ENCODE assay signal across 16 cellular contexts in genomic region chr3:147200545-147200944, GRCh38.
DNase-seq lines count a peak whose midpoint lies in the region; TF ChIP-seq lines count a peak whose summit lies in the region.
"Had no signal": no experiment of that assay in that cellular context is flagged by ENCODE, and none has a peak within 500 bp of the region (broad histone marks: within the 10 kb centered on the region; RNA-seq: fewer than 3 reads in every experiment).

No MANE protein-coding gene starts in this region.

- no peak overlapping the region for H3K27ac ChIP-seq in OCI-LY3 (ENCODE audit: low read length)
- no peak overlapping the region for H3K27ac ChIP-seq in fibroblast of lung (ENCODE audit: insufficient read depth, low read length)
- H3K27ac ChIP-seq in osteoblast (ENCODE audit: low read depth, low read length) = no peak overlapping the region

- H4K20me1 ChIP-seq in OCI-LY3 (ENCODE audit: insufficient read depth, low read length) = no peaks in the 10 kb centered on the region
- no peaks in the 10 kb centered on the region for H4K20me1 ChIP-seq in fibroblast of lung (ENCODE audit: control insufficient read depth, extremely low read depth, insufficient read depth, low read length)
- no peaks in the 10 kb centered on the region for H4K20me1 ChIP-seq in osteoblast (ENCODE audit: insufficient read depth, low read length)

- H3K4me3 ChIP-seq in AG10803 (ENCODE audit: low read length) = no peak overlapping the region
- H3K4me3 ChIP-seq in OCI-LY3 (ENCODE audit: low read length) = no peak overlapping the region
- no peak overlapping the region for H3K4me3 ChIP-seq in fibroblast of lung (replicated peaks in 1 of 4; ENCODE audit: control extremely low read depth in 1 of 4, insufficient read depth in 1 of 4, low read depth in 3 of 4, low read length in 4 of 4)
- H3K4me3 ChIP-seq in osteoblast (ENCODE audit: insufficient read depth, low read length) = no peak overlapping the region

- POLR2A ChIA-PET in activated CD4-positive, alpha-beta memory T cell treated with anti-CD3 and anti-CD28 coated beads for 36 hours (lab: Charles Lee) = no interaction called here

- intact Hi-C loops in activated CD4-positive, alpha-beta memory T cell treated with anti-CD3 and anti-CD28 coated beads for 36 hours (cut with micrococcal nuclease) = no loop called here

- H3K27me3 ChIP-seq in OCI-LY3 (ENCODE audit: low read depth, low read length) (no peaks in the 10 kb centered on the region), fibroblast of lung (ENCODE audit: control insufficient read depth, insufficient read depth, low read length) (no peaks in the 10 kb centered on the region), osteoblast (ENCODE audit: insufficient read depth, low read length) (no peaks in the 10 kb centered on the region)

- H3K36me3 Mint-ChIP-seq in activated naive CD8-positive, alpha-beta T cell treated with anti-CD3 and anti-CD28 coated beads for 36 hours = no peaks in the 10 kb centered on the region
- no peaks in the 10 kb centered on the region for H3K36me3 Mint-ChIP-seq in activated CD4-positive, alpha-beta memory T cell treated with anti-CD3 and anti-CD28 coated beads for 36 hours
- H3K36me3 Mint-ChIP-seq: CD4-positive, CD25-positive, alpha-beta regulatory T cell had no signal

- H3K4me2 ChIP-seq in OCI-LY3 (ENCODE audit: low read length) (no peak overlapping the region), fibroblast of lung (ENCODE audit: extremely low read depth, insufficient read depth, low read length) (no peak overlapping the region), osteoblast (ENCODE audit: insufficient read depth, low read length) (peak overlapping the region; percentile 35)

- H3K79me2 ChIP-seq in OCI-LY3 (ENCODE audit: low read length) = no peaks in the 10 kb centered on the region
- no peaks in the 10 kb centered on the region for H3K79me2 ChIP-seq in fibroblast of lung (ENCODE audit: control insufficient read depth, insufficient read depth, low read length)
- no peaks in the 10 kb centered on the region for H3K79me2 ChIP-seq in osteoblast (ENCODE audit: insufficient read depth, low read length)

- no peaks in the 10 kb centered on the region for H3K9me3 ChIP-seq in OCI-LY3 (ENCODE audit: insufficient read depth, low read length)
- H3K9me3 ChIP-seq in fibroblast of lung (ENCODE audit: control insufficient read depth, insufficient read depth, low read depth, low read length) = no peaks in the 10 kb centered on the region
- no peaks in the 10 kb centered on the region for H3K9me3 ChIP-seq in osteoblast (ENCODE audit: low read depth, low read length)

- no peaks in the 10 kb centered on the region for H3K4me1 Mint-ChIP-seq in activated naive CD8-positive, alpha-beta T cell treated with anti-CD3 and anti-CD28 coated beads for 36 hours
- H3K4me1 Mint-ChIP-seq in activated CD4-positive, alpha-beta memory T cell treated with anti-CD3 and anti-CD28 coated beads for 36 hours (ENCODE audit: low read depth) = no peaks in the 10 kb centered on the region
- H3K4me1 Mint-ChIP-seq: CD4-positive, CD25-positive, alpha-beta regulatory T cell had no signal

- H3K9me3 Mint-ChIP-seq in activated naive CD8-positive, alpha-beta T cell treated with anti-CD3 and anti-CD28 coated beads for 36 hours = no peaks in the 10 kb centered on the region
- peaks cover 5% of the 10 kb centered on the region for H3K9me3 Mint-ChIP-seq in activated CD4-positive, alpha-beta memory T cell treated with anti-CD3 and anti-CD28 coated beads for 36 hours

- H3K4me1 ChIP-seq in OCI-LY3 (ENCODE audit: low read length) (0 out of 2 replicates have a peak, but pooled peaks cover 3% of the 10 kb centered on the region), fibroblast of lung (ENCODE audit: control insufficient read depth, extremely low read depth, insufficient read depth, low read length) (no peaks in the 10 kb centered on the region), osteoblast (ENCODE audit: insufficient read depth, low read length) (no peaks in the 10 kb centered on the region)

- H2AFZ ChIP-seq in OCI-LY3 (ENCODE audit: low read depth, low read length) (0 out of 2 replicates have a peak overlapping the region, but pooled peaks have one; percentile 37), fibroblast of lung (ENCODE audit: low read length) (peak overlapping the region; percentile 29), osteoblast (ENCODE audit: low read length) (peak overlapping the region; percentile 58)

- CTCF ChIA-PET in activated CD4-positive, alpha-beta memory T cell treated with anti-CD3 and anti-CD28 coated beads for 36 hours (lab: Charles Lee) = no interaction called here

- no peak overlapping the region for H3K4me3 Mint-ChIP-seq in activated naive CD8-positive, alpha-beta T cell treated with anti-CD3 and anti-CD28 coated beads for 36 hours
- H3K4me3 Mint-ChIP-seq in activated CD4-positive, alpha-beta memory T cell treated with anti-CD3 and anti-CD28 coated beads for 36 hours = no peak overlapping the region
- H3K4me3 Mint-ChIP-seq: CD4-positive, CD25-positive, alpha-beta regulatory T cell had no signal

- no peak overlapping the region for H3K27ac Mint-ChIP-seq in activated naive CD8-positive, alpha-beta T cell treated with anti-CD3 and anti-CD28 coated beads for 36 hours
- no peak overlapping the region for H3K27ac Mint-ChIP-seq in activated CD4-positive, alpha-beta memory T cell treated with anti-CD3 and anti-CD28 coated beads for 36 hours
- H3K27ac Mint-ChIP-seq: CD4-positive, CD25-positive, alpha-beta regulatory T cell had no signal

- H3K9ac ChIP-seq in OCI-LY3 (ENCODE audit: low read length) (no peak overlapping the region), fibroblast of lung (ENCODE audit: insufficient read depth, low read length) (no peak overlapping the region)

- no peaks in the 10 kb centered on the region for H3K36me3 ChIP-seq in OCI-LY3 (replicated peaks; ENCODE audit: low read depth, low read length)
- H3K36me3 ChIP-seq in fibroblast of lung (ENCODE audit: control insufficient read depth, insufficient read depth, low read length) = no peaks in the 10 kb centered on the region
- H3K36me3 ChIP-seq in osteoblast (ENCODE audit: insufficient read depth, low read length) = no peaks in the 10 kb centered on the region

- DNase-seq in AG10803 (ENCODE audit: low read depth) = peak; percentile 18
- DNase-seq in fibroblast of lung (ENCODE audit: low read depth in 2 of 2) = peak; percentile 55 to 62
- peak; percentile 10 for DNase-seq in osteoblast (ENCODE audit: insufficient read length, low spot score, missing footprints)
- DNase-seq in GM19238 (ENCODE audit: insufficient read length, low spot score) = no peak
- DNase-seq in activated naive CD8-positive, alpha-beta T cell treated with anti-CD3 and anti-CD28 coated beads for 36 hours = no peak
- no peak for DNase-seq in NCI-H2107 (lab: John Stamatoyannopoulos, UW)
- DNase-seq in activated CD4-positive, alpha-beta memory T cell treated with anti-CD3 and anti-CD28 coated beads for 36 hours = no peak
- DNase-seq: Calu3; CD4-positive, CD25-positive, alpha-beta regulatory T cell; DMS79; Kasumi-1; NCI-H1105 treated with DMSO at 0.1 percent for 48 hours; NCI-H187; NCI-H446 treated with DMSO at 0.1 percent for 48 hours; NCI-H748 treated with DMSO at 0.1 percent for 48 hours had no signal

- TF ChIP-seq CTCF in AG10803 (conservative IDR thresholded peaks at IDR 0.05; ENCODE audit: low read length) (no peak), OCI-LY3 (IDR thresholded peaks at IDR 0.05; ENCODE audit: low read depth, low read length) (no peak), fibroblast of lung (conservative IDR thresholded peaks at IDR 0.05 in 1 of 2, IDR thresholded peaks at IDR 0.05 in 1 of 2; ENCODE audit: low read depth in 1 of 2, low read length in 2 of 2) (no peak), osteoblast (IDR thresholded peaks at IDR 0.05; ENCODE audit: extremely low read depth, low read depth, low read length) (no peak)

- no peaks in the 10 kb centered on the region for H3K27me3 Mint-ChIP-seq in activated naive CD8-positive, alpha-beta T cell treated with anti-CD3 and anti-CD28 coated beads for 36 hours
- H3K27me3 Mint-ChIP-seq in activated CD4-positive, alpha-beta memory T cell treated with anti-CD3 and anti-CD28 coated beads for 36 hours = no peaks in the 10 kb centered on the region
- H3K27me3 Mint-ChIP-seq: CD4-positive, CD25-positive, alpha-beta regulatory T cell had no signal

Comparison
In these comparisons a context has a peak if more than half of its experiments do, and no peak if none do; other contexts are left out.
1. DNase-seq: peak in AG10803 (single experiment), fibroblast of lung (2 of 2) and osteoblast (single experiment); none in GM19238 (single experiment), activated naive CD8-positive, alpha-beta T cell treated with anti-CD3 and anti-CD28 coated beads for 36 hours (single experiment), NCI-H2107 (single experiment) and activated CD4-positive, alpha-beta memory T cell treated with anti-CD3 and anti-CD28 coated beads for 36 hours (single experiment).
2. Peak in every context shown above with its lines, with median percentiles within 50 percentile points of each other: H2AFZ ChIP-seq.